12 cellular contexts compared by ENCODE assay signal in the genomic region with DNA sequence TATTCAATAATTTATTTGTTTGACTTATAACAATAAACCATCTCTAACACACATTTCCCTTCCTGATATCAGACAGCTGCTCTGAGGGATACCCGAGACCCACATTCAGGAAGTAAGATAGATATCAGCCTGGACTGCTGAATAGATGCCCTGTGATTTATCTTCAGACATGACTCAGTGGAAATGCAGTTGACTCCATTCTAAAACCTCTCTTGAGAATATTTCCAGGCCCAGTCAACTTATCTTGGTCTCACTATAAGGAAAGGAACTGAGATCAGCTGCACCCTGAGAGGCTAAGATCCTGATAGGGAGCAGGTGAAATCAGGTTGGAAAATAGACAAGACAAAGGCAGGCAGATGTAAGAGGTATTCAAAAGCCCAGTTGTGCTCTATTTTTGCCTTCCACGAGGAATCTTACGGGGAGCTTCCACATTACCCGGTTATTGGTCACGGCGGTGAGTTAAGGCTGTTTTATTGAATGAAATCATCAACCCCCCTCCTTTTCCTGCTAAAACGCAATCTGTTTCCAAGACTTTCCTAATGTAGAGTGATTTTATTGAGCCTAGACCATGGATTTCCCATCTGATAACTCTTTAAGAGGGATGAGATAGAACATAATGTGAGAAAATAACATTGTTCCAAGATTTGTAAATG. TPM values are rescaled to one million over a fixed set of nuclear protein-coding genes. Genes with fewer than 3 reads are reported as not detected.
A peak's percentile ranks its signal among the peaks of the same experiment; 100 is the strongest.
DNase-seq lines count a peak whose midpoint lies in the region; ATAC-seq, FAIRE-seq and TF ChIP-seq lines count a peak whose summit lies in the region.
"Had no signal": no experiment of that assay in that cellular context is flagged by ENCODE, and none has a peak within 500 bp of the region (broad histone marks: within the 10 kb centered on the region; RNA-seq: fewer than 3 reads in every experiment).

No MANE protein-coding gene starts in this region.

- H2AFZ ChIP-seq in Loucy (ENCODE audit: low read length) (no peak overlapping the region), K562 (ENCODE audit: low read depth, low read length) (no peak overlapping the region), keratinocyte (ENCODE audit: control insufficient read depth, low read length) (peak overlapping the region; percentile 4)

- POLR2A ChIA-PET in AG04450 (lab: Yijun Ruan, JAX) (interaction anchor here (0.5 to 1.3 kb wide), 8 partner anchors 11 to 501 kb away, joined by 3 to 6 read pairs (median 4); partner anchors contain the start of genes FLOT1 and VARS2), K562 (lab: Yijun Ruan, JAX) (interaction anchor here (0.6 to 1.4 kb wide), 14 partner anchors 16 to 1310 kb away, joined by 3 to 6 read pairs (median 3); partner anchors contain the start of gene IER3)

- no peak for TF ChIP-seq RAD21 in K562 (CRISPR knock-in tag; conservative IDR thresholded peaks at IDR 0.05 in 1 of 2, IDR thresholded peaks at IDR 0.05 in 1 of 2)

- WGBS in K562 (ENCODE audit: insufficient coverage, low coverage, missing lambda C conversion rate), result 9% methylated on average over 7 of the region's 7 CpGs
- 36 to 41% methylated on average over 6 to 7 of the region's 7 CpGs for WGBS in transverse colon (ENCODE audit: low coverage in 1 of 2), 2 donors

- intact Hi-C loops in K562 (cut with micrococcal nuclease), result loop anchor here (1.0 to 5.0 kb wide), 7 partner anchors 172 to 605 kb away; no protein-coding TSS in a partner anchor
- intact Hi-C loops in transverse colon (cut with DNase I; ENCODE audit: low total_unique reads), result loop anchor here (10.0 kb wide), 1 partner anchor 252 kb away; no protein-coding TSS in a partner anchor

- no peak overlapping the region; the same call in 1 of the 2 replicates for H3K4me3 ChIP-seq in AG04450 (ENCODE audit: low read depth, low read length)
- no peak overlapping the region for H3K4me3 ChIP-seq in Loucy (ENCODE audit: low read length, poor library complexity, severe bottlenecking)
- H3K4me3 ChIP-seq in K562, result no peak overlapping the region
- no peak overlapping the region for H3K4me3 ChIP-seq in keratinocyte (ENCODE audit: control insufficient read depth in 2 of 3, extremely low read depth in 1 of 3, insufficient read depth in 2 of 3, low read depth in 1 of 3, low read length in 3 of 3)
- H3K4me3 ChIP-seq in transverse colon, result no peak overlapping the region
- H3K4me3 ChIP-seq: stomach had no signal

- no TSS peak for BruUV-seq in K562 (replicated peaks; lab: Mats Ljungman, UMichigan)

- no peaks in the 10 kb centered on the region for H3K9me1 ChIP-seq in K562 (ENCODE audit: control insufficient read depth, insufficient read depth, low read length)
- H3K9me1 ChIP-seq in keratinocyte (ENCODE audit: control insufficient read depth, extremely low read depth, insufficient read depth, low read length), result no peaks in the 10 kb centered on the region

- H3K79me2 ChIP-seq in Loucy (ENCODE audit: insufficient read depth, low read length), result no peaks in the 10 kb centered on the region
- H3K79me2 ChIP-seq in K562 (ENCODE audit: control insufficient read depth, insufficient read depth, low read length), result no peaks in the 10 kb centered on the region
- H3K79me2 ChIP-seq in keratinocyte (ENCODE audit: control insufficient read depth, insufficient read depth, low read length), result no peaks in the 10 kb centered on the region

- TF ChIP-seq POLR2A in K562 (conservative IDR thresholded peaks at IDR 0.05) (no peak), transverse colon (IDR thresholded peaks at IDR 0.05) (no peak)

- DNase-seq in AG04450 (ENCODE audit: low read depth, low spot score) (peak; percentile 34), K562 (ENCODE audit: extremely low read depth in 1 of 4, low spot score in 3 of 4) (peak in 2 of 4 experiments; percentile 42 to 47), keratinocyte (ENCODE audit: low read depth, low spot score) (no peak), NCI-H446 (lab: John Stamatoyannopoulos, UW) (no peak), transverse colon (no peak)
- no peak for DNase-seq in activated CD4-positive, alpha-beta T cell treated with anti-CD3 and anti-CD28 coated beads for 48 hours

- H3K9me3 ChIP-seq in AG04450 (ENCODE audit: control insufficient read depth, insufficient read depth, low read length) (no peaks in the 10 kb centered on the region), Loucy (ENCODE audit: insufficient read depth, low read depth, low read length) (no peaks in the 10 kb centered on the region), K562 (replicated peaks; ENCODE audit: control insufficient read depth, insufficient read depth, low read depth, low read length) (no peaks in the 10 kb centered on the region), keratinocyte (ENCODE audit: control insufficient read depth, low read depth, low read length) (no peaks in the 10 kb centered on the region), transverse colon (no peaks in the 10 kb centered on the region)
- H3K9me3 ChIP-seq: stomach had no signal

- H4K20me1 ChIP-seq in Loucy (ENCODE audit: insufficient read depth, low read length, poor library complexity, severe bottlenecking) (no peaks in the 10 kb centered on the region), K562 (replicated peaks; ENCODE audit: control insufficient read depth, insufficient read depth, low read length) (no peaks in the 10 kb centered on the region), keratinocyte (ENCODE audit: control insufficient read depth, extremely low read depth, insufficient read depth, low read length) (no peaks in the 10 kb centered on the region)

- TF ChIP-seq EP300 in K562 (IDR thresholded peaks at IDR 0.05; ENCODE audit: low read length), result peak; percentile 57
- no peak for TF ChIP-seq EP300 in transverse colon (IDR thresholded peaks at IDR 0.05; ENCODE audit: low read depth)

- H3K27me3 ChIP-seq in AG04450 (ENCODE audit: control insufficient read depth, insufficient read depth, low read length), result no peaks in the 10 kb centered on the region
- H3K27me3 ChIP-seq in Loucy (ENCODE audit: insufficient read depth, low read length, poor library complexity, severe bottlenecking), result no peaks in the 10 kb centered on the region
- no peaks in the 10 kb centered on the region; a peak in 1 of 5 replicates for H3K27me3 ChIP-seq in K562 (ENCODE audit: control insufficient read depth in 2 of 2, insufficient read depth in 2 of 2, low read length in 2 of 2)
- H3K27me3 ChIP-seq in keratinocyte (ENCODE audit: control insufficient read depth, extremely low read depth, insufficient read depth, low read length), result no peaks in the 10 kb centered on the region
- peaks cover 10% of the 10 kb centered on the region for H3K27me3 ChIP-seq in transverse colon

- in situ Hi-C loops in K562 (cut with MboI), result loop anchor here (5.0 to 10.0 kb wide), 2 partner anchors 412 to 605 kb away; partner anchors contain the start of gene DHX16
- in situ Hi-C loops in transverse colon (cut with MboI; ENCODE audit: low pct_ligation_motif_present in 1 of 4, low pct_unique_long_range_greater_than_20kb in 1 of 4, low sequenced_read_pairs in 3 of 4), result loop anchor here in 1 of 4 donors (10.0 to 25.0 kb wide), 2 partner anchors 262 to 625 kb away; no protein-coding TSS in a partner anchor

- H3K36me3 ChIP-seq in Loucy (ENCODE audit: insufficient read depth, low read length), result no peaks in the 10 kb centered on the region
- H3K36me3 ChIP-seq in K562 (ENCODE audit: control insufficient read depth, insufficient read depth, low read length), result no peaks in the 10 kb centered on the region
- no peaks in the 10 kb centered on the region for H3K36me3 ChIP-seq in keratinocyte (ENCODE audit: control insufficient read depth in 2 of 2, extremely low read depth in 1 of 2, insufficient read depth in 2 of 2, low read length in 2 of 2)
- H3K36me3 ChIP-seq in transverse colon, result no peaks in the 10 kb centered on the region
- H3K36me3 ChIP-seq: stomach had no signal

- TF ChIP-seq CTCF in AG04450 (IDR thresholded peaks at IDR 0.05; ENCODE audit: low read depth, low read length) (no peak), Loucy (conservative IDR thresholded peaks at IDR 0.05; ENCODE audit: low read length) (no peak), K562 (IDR thresholded peaks at IDR 0.05 in 2 of 3, conservative IDR thresholded peaks at IDR 0.05 in 1 of 3; ENCODE audit: insufficient read depth in 2 of 3, low read depth in 1 of 3, low read length in 3 of 3) (no peak), keratinocyte (optimal IDR thresholded peaks at IDR 0.05 in 1 of 3, IDR thresholded peaks at IDR 0.05 in 1 of 3, conservative IDR thresholded peaks at IDR 0.05 in 1 of 3; ENCODE audit: extremely low read depth in 1 of 3, insufficient read depth in 2 of 3, low read length in 3 of 3) (no peak), transverse colon (IDR thresholded peaks at IDR 0.05) (no peak)

- CTCF ChIA-PET in AG04450 (lab: Charles Lee) (interaction anchor here (0.6 to 9.9 kb wide), 78 partner anchors 8 to 676 kb away, joined by 3 to 183 read pairs (median 4); partner anchors contain the start of genes DDR1, DHX16, GTF2H4 and MUCL3), K562 (lab: Yijun Ruan, JAX; ENCODE audit: low intra/inter-chr PET ratio) (interaction anchor here (0.7 to 2.4 kb wide), 9 partner anchors 18 to 605 kb away, joined by 3 to 16 read pairs (median 5); partner anchors contain the start of gene VARS2)

- dilution Hi-C loops in keratinocyte (cut with MboI; ENCODE audit: extremely low pct_ligation_motif_present, low sequenced_read_pairs), result no loop called here

- H3K27ac ChIP-seq in AG04450 (ENCODE audit: low read depth, low read length), result no peak overlapping the region
- no peak overlapping the region for H3K27ac ChIP-seq in K562 (ENCODE audit: extremely low read depth, low read depth, low read length)
- peak overlapping the region; percentile 29 for H3K27ac ChIP-seq in keratinocyte (ENCODE audit: control insufficient read depth, insufficient read depth, low read length)
- peak overlapping the region in 1 of 4 donors; percentile 7 for H3K27ac ChIP-seq in transverse colon

- no peaks in the 10 kb centered on the region for H3K9me2 ChIP-seq in Loucy (replicated peaks; ENCODE audit: low read depth, low read length)

- H3K4me1 ChIP-seq in Loucy (ENCODE audit: insufficient read depth, low read length, poor library complexity, severe bottlenecking) (peaks cover 10% of the 10 kb centered on the region), K562 (replicated peaks in 1 of 2; ENCODE audit: control insufficient read depth in 2 of 2, insufficient read depth in 2 of 2, low read length in 2 of 2) (peaks cover 8 to 20% of the 10 kb centered on the region in 2 experiments), keratinocyte (ENCODE audit: control insufficient read depth, extremely low read depth, insufficient read depth, low read length) (peaks cover 17% of the 10 kb centered on the region), transverse colon (peaks cover 0 to 18% (median 0%) of the 10 kb centered on the region in 4 donors)

- no peaks in the 10 kb centered on the region for H3F3A ChIP-seq in Loucy (ENCODE audit: low read depth)

- H3K4me2 ChIP-seq in Loucy (ENCODE audit: low read depth, low read length, poor library complexity, severe bottlenecking) (peak overlapping the region; percentile 3), K562 (ENCODE audit: insufficient read depth, low read length) (peak overlapping the region; percentile 4; the same call in 1 of the 2 replicates), keratinocyte (ENCODE audit: control insufficient read depth, extremely low read depth, insufficient read depth, low read depth, low read length) (peak overlapping the region; percentile 51)

- FAIRE-seq in K562 (lab: Jason Lieb, UNC) (peak; percentile 48), keratinocyte (lab: Jason Lieb, UNC) (peak; percentile 44)

- H3K9ac ChIP-seq in Loucy (ENCODE audit: low read depth, low read length, poor library complexity, severe bottlenecking), result no peak overlapping the region
- H3K9ac ChIP-seq in K562 (ENCODE audit: insufficient read depth in 1 of 2, low read depth in 2 of 2, low read length in 2 of 2), result no peak overlapping the region
- H3K9ac ChIP-seq in keratinocyte (ENCODE audit: control insufficient read depth, extremely low read depth, insufficient read depth, low read length), result no peak overlapping the region

- ATAC-seq in K562 (peak; percentile 7; the same call in 1 of the 3 replicates), GM21367 (IDR thresholded peaks at IDR 0.05; ENCODE audit: unreplicated experiment) (no peak)

RNA-seq across cellular contexts. Expression of gene C6orf15, which starts 25.5 kb away (rescaled TPM):
- polyA plus RNA-seq in AG04450 (2011; rRNA removed), result not detected in 2 replicates
- not detected in 2 replicates for polyA minus RNA-seq in AG04450 (2011; rRNA and poly(A)+ RNA removed)
- total RNA-seq in K562 (2011; cell fraction: chromatin; rRNA removed; ENCODE audit: low replicate concordance), result not detected in 2 replicates
- total RNA-seq in K562 (2011; cell fraction: nucleolus; rRNA removed), result not detected in 2 replicates
- not detected in 2 replicates for total RNA-seq in K562 (2011; cell fraction: nucleoplasm; rRNA removed)
- not detected in 2 replicates for total RNA-seq in K562 (2014; rRNA removed)
- not detected in 2 replicates for total RNA-seq in K562 (2014; rRNA removed; fragmentation: Illumina TruSeq; extraction: Trizol)
- total RNA-seq in K562 (2015; rRNA removed; fragmentation: Illumina TruSeq; extraction: Trizol), result not detected in 2 replicates
- total RNA-seq in K562 (2021), result not detected in 2 replicates
- not detected in 2 replicates for polyA plus RNA-seq in K562 (2011; rRNA removed)
- not detected in 2 replicates for polyA plus RNA-seq in K562 (2011; cell fraction: cytosol; rRNA removed)
- polyA plus RNA-seq in K562 (2011; cell fraction: nucleus; rRNA removed), result not detected in 2 replicates
- polyA plus RNA-seq in K562 (2012), result not detected in 2 replicates
- not detected in 2 replicates for polyA plus RNA-seq in K562 (2014; fragmentation: Illumina TruSeq; extraction: Trizol)
- polyA plus RNA-seq in K562 (2014; fragmentation: Nextera tagmentation; extraction: Ambion mirVana), result not detected
- not detected in 2 replicates for polyA plus RNA-seq in K562 (2014; rRNA removed)
- not detected in 2 replicates for polyA minus RNA-seq in K562 (2011; rRNA and poly(A)+ RNA removed)
- not detected in 2 replicates for polyA minus RNA-seq in K562 (2011; cell fraction: cytosol; rRNA and poly(A)+ RNA removed)
- polyA minus RNA-seq in K562 (2011; cell fraction: nucleus; rRNA and poly(A)+ RNA removed), result not detected in 2 replicates
- polyA plus RNA-seq in keratinocyte, result 0.08 to 0.35 TPM (median 0.30 TPM) in 3 replicates
- 3.8 TPM for polyA plus RNA-seq in keratinocyte (2011; ENCODE audit: low read depth)
- 0.36 and 0.79 TPM in 2 replicates for polyA plus RNA-seq in keratinocyte (2011; cell fraction: cytosol; rRNA removed)
- 1.1 and 1.9 TPM in 2 replicates for polyA plus RNA-seq in keratinocyte (2011; cell fraction: nucleus; rRNA removed)
- polyA plus RNA-seq in keratinocyte (2012; ENCODE audit: low replicate concordance), result 0.39 and 17.1 TPM in 2 replicates
- polyA minus RNA-seq in keratinocyte, result not detected in 3 replicates
- not detected for polyA minus RNA-seq in keratinocyte (2011; cell fraction: cytosol; rRNA and poly(A)+ RNA removed)
- 1.2 TPM in 1 of 2 replicates, not detected in the other for polyA minus RNA-seq in keratinocyte (2011; cell fraction: nucleus; rRNA and poly(A)+ RNA removed)
- total RNA-seq in transverse colon, result not detected
- total RNA-seq: activated CD4-positive, alpha-beta memory T cell treated with anti-CD3 and anti-CD28 coated beads, Interleukin-2, amount 10 ng/mL, durations not matched to agents 7 days and 5 days; activated naive CD8-positive, alpha-beta T cell treated with anti-CD3 and anti-CD28 coated beads, Interleukin-2, amount 10 ng/mL, durations not matched to agents 7 days and 5 days; stomach had no signal
- polyA plus RNA-seq: BJ, stomach had no signal

RNA-seq across cellular contexts. Expression of gene PSORS1C1, which starts 27.7 kb away (rescaled TPM):
- 0.94 and 1.6 TPM in 2 replicates for polyA plus RNA-seq in AG04450 (2011; rRNA removed)
- 2.2 and 4.2 TPM in 2 replicates for polyA minus RNA-seq in AG04450 (2011; rRNA and poly(A)+ RNA removed)
- total RNA-seq in K562 (2011; cell fraction: chromatin; rRNA removed; ENCODE audit: low replicate concordance), result 0.49 TPM in 1 of 2 replicates, not detected in the other
- total RNA-seq in K562 (2011; cell fraction: nucleolus; rRNA removed), result 0.39 and 1.2 TPM in 2 replicates
- total RNA-seq in K562 (2011; cell fraction: nucleoplasm; rRNA removed), result 0.53 TPM in 1 of 2 replicates, not detected in the other
- total RNA-seq in K562 (2014; rRNA removed), result not detected in 2 replicates
- not detected in 2 replicates for total RNA-seq in K562 (2014; rRNA removed; fragmentation: Illumina TruSeq; extraction: Trizol)
- total RNA-seq in K562 (2015; rRNA removed; fragmentation: Illumina TruSeq; extraction: Trizol), result not detected in 2 replicates
- not detected in 2 replicates for total RNA-seq in K562 (2021)
- 0.14 TPM in 1 of 2 replicates, not detected in the other for polyA plus RNA-seq in K562 (2011; rRNA removed)
- 0.10 TPM in 1 of 2 replicates, not detected in the other for polyA plus RNA-seq in K562 (2011; cell fraction: cytosol; rRNA removed)
- polyA plus RNA-seq in K562 (2011; cell fraction: nucleus; rRNA removed), result 0.39 and 0.75 TPM in 2 replicates
- 0.14 and 0.34 TPM in 2 replicates for polyA plus RNA-seq in K562 (2012)
- polyA plus RNA-seq in K562 (2014; fragmentation: Illumina TruSeq; extraction: Trizol), result not detected in 2 replicates
- under 1 TPM in 1 of 2 experiments, not detected in 1; 0.11 TPM for polyA plus RNA-seq in K562 (2014; fragmentation: Nextera tagmentation; extraction: Ambion mirVana)
- polyA plus RNA-seq in K562 (2014; rRNA removed), result 0.27 TPM in 1 of 2 replicates, not detected in the other
- not detected in 2 replicates for polyA minus RNA-seq in K562 (2011; rRNA and poly(A)+ RNA removed)
- not detected in 2 replicates for polyA minus RNA-seq in K562 (2011; cell fraction: cytosol; rRNA and poly(A)+ RNA removed)
- not detected in 2 replicates for polyA minus RNA-seq in K562 (2011; cell fraction: nucleus; rRNA and poly(A)+ RNA removed)
- 3.6 to 9.4 TPM (median 5.7 TPM) in 3 replicates for polyA plus RNA-seq in keratinocyte
- 14.3 TPM for polyA plus RNA-seq in keratinocyte (2011; ENCODE audit: low read depth)
- polyA plus RNA-seq in keratinocyte (2011; cell fraction: cytosol; rRNA removed), result 6.9 and 9.2 TPM in 2 replicates
- 15.8 and 28.1 TPM in 2 replicates for polyA plus RNA-seq in keratinocyte (2011; cell fraction: nucleus; rRNA removed)
- 6.0 and 34.2 TPM in 2 replicates for polyA plus RNA-seq in keratinocyte (2012; ENCODE audit: low replicate concordance)
- 7.4 to 41.0 TPM (median 10.7 TPM) in 3 replicates for polyA minus RNA-seq in keratinocyte
- not detected for polyA minus RNA-seq in keratinocyte (2011; cell fraction: cytosol; rRNA and poly(A)+ RNA removed)
- polyA minus RNA-seq in keratinocyte (2011; cell fraction: nucleus; rRNA and poly(A)+ RNA removed), result 6.0 and 6.8 TPM in 2 replicates
- total RNA-seq in transverse colon, result 10 to 100 TPM in 2 of 4 donors, 1 to 10 TPM in 2; 8.8 to 19.0 (median 13.4) TPM
- total RNA-seq: activated CD4-positive, alpha-beta memory T cell treated with anti-CD3 and anti-CD28 coated beads, Interleukin-2, amount 10 ng/mL, durations not matched to agents 7 days and 5 days; activated naive CD8-positive, alpha-beta T cell treated with anti-CD3 and anti-CD28 coated beads, Interleukin-2, amount 10 ng/mL, durations not matched to agents 7 days and 5 days had no signal

RNA-seq across cellular contexts. Expression of gene CDSN, which starts 33.3 kb away (rescaled TPM):
- not detected in 2 replicates for polyA plus RNA-seq in AG04450 (2011; rRNA removed)
- polyA minus RNA-seq in AG04450 (2011; rRNA and poly(A)+ RNA removed), result not detected in 2 replicates
- not detected in 2 replicates for total RNA-seq in K562 (2011; cell fraction: chromatin; rRNA removed; ENCODE audit: low replicate concordance)
- not detected in 2 replicates for total RNA-seq in K562 (2011; cell fraction: nucleolus; rRNA removed)
- total RNA-seq in K562 (2011; cell fraction: nucleoplasm; rRNA removed), result not detected in 2 replicates
- total RNA-seq in K562 (2014; rRNA removed), result not detected in 2 replicates
- total RNA-seq in K562 (2014; rRNA removed; fragmentation: Illumina TruSeq; extraction: Trizol), result not detected in 2 replicates
- total RNA-seq in K562 (2015; rRNA removed; fragmentation: Illumina TruSeq; extraction: Trizol), result not detected in 2 replicates
- total RNA-seq in K562 (2021), result not detected in 2 replicates
- polyA plus RNA-seq in K562 (2011; rRNA removed), result not detected in 2 replicates
- not detected in 2 replicates for polyA plus RNA-seq in K562 (2011; cell fraction: cytosol; rRNA removed)
- not detected in 2 replicates for polyA plus RNA-seq in K562 (2011; cell fraction: nucleus; rRNA removed)
- not detected in 2 replicates for polyA plus RNA-seq in K562 (2012)
- not detected in 2 replicates for polyA plus RNA-seq in K562 (2014; fragmentation: Illumina TruSeq; extraction: Trizol)
- not detected for polyA plus RNA-seq in K562 (2014; fragmentation: Nextera tagmentation; extraction: Ambion mirVana)
- not detected in 2 replicates for polyA plus RNA-seq in K562 (2014; rRNA removed)
- polyA minus RNA-seq in K562 (2011; rRNA and poly(A)+ RNA removed), result not detected in 2 replicates
- polyA minus RNA-seq in K562 (2011; cell fraction: cytosol; rRNA and poly(A)+ RNA removed), result not detected in 2 replicates
- polyA minus RNA-seq in K562 (2011; cell fraction: nucleus; rRNA and poly(A)+ RNA removed), result not detected in 2 replicates
- polyA plus RNA-seq in keratinocyte, result 4.0 to 8.3 TPM (median 5.0 TPM) in 3 replicates
- 128 TPM for polyA plus RNA-seq in keratinocyte (2011; ENCODE audit: low read depth)
- polyA plus RNA-seq in keratinocyte (2011; cell fraction: cytosol; rRNA removed), result 3.6 and 7.7 TPM in 2 replicates
- 22.1 and 37.1 TPM in 2 replicates for polyA plus RNA-seq in keratinocyte (2011; cell fraction: nucleus; rRNA removed)
- polyA plus RNA-seq in keratinocyte (2012; ENCODE audit: low replicate concordance), result 10.7 and 646 TPM in 2 replicates
- 4.0 to 15.3 TPM (median 5.6 TPM) in 3 replicates for polyA minus RNA-seq in keratinocyte
- polyA minus RNA-seq in keratinocyte (2011; cell fraction: cytosol; rRNA and poly(A)+ RNA removed), result 7.5 TPM
- polyA minus RNA-seq in keratinocyte (2011; cell fraction: nucleus; rRNA and poly(A)+ RNA removed), result 21.0 and 31.2 TPM in 2 replicates
- total RNA-seq in transverse colon, result not detected
- total RNA-seq: activated CD4-positive, alpha-beta memory T cell treated with anti-CD3 and anti-CD28 coated beads, Interleukin-2, amount 10 ng/mL, durations not matched to agents 7 days and 5 days; activated naive CD8-positive, alpha-beta T cell treated with anti-CD3 and anti-CD28 coated beads, Interleukin-2, amount 10 ng/mL, durations not matched to agents 7 days and 5 days; stomach had no signal
- polyA plus RNA-seq: BJ had no signal

RNA-seq across cellular contexts. Expression of gene PSORS1C2, which starts 52.0 kb away (rescaled TPM):
- polyA plus RNA-seq in AG04450 (2011; rRNA removed) (not detected in 2 replicates), K562 (2011; rRNA removed) (not detected in 2 replicates), K562 (2014; fragmentation: Illumina TruSeq; extraction: Trizol) (not detected in 2 replicates), K562 (2014; fragmentation: Nextera tagmentation; extraction: Ambion mirVana) (not detected), K562 (2014; rRNA removed) (not detected in 2 replicates), keratinocyte (not detected in 3 replicates)
- not detected in 2 replicates for polyA minus RNA-seq in AG04450 (2011; rRNA and poly(A)+ RNA removed)
- not detected in 2 replicates for total RNA-seq in K562 (2011; cell fraction: chromatin; rRNA removed; ENCODE audit: low replicate concordance)
- not detected in 2 replicates for total RNA-seq in K562 (2011; cell fraction: nucleolus; rRNA removed)
- total RNA-seq in K562 (2011; cell fraction: nucleoplasm; rRNA removed), result not detected in 2 replicates
- total RNA-seq in K562 (2014; rRNA removed) (not detected in 2 replicates), K562 (2014; rRNA removed; fragmentation: Illumina TruSeq; extraction: Trizol) (not detected in 2 replicates), K562 (2015; rRNA removed; fragmentation: Illumina TruSeq; extraction: Trizol) (not detected in 2 replicates), K562 (2021) (not detected in 2 replicates), transverse colon (not detected)
- not detected in 2 replicates for polyA plus RNA-seq in K562 (2011; cell fraction: cytosol; rRNA removed)
- polyA plus RNA-seq in K562 (2011; cell fraction: nucleus; rRNA removed), result not detected in 2 replicates
- 0.07 TPM in 1 of 2 replicates, not detected in the other for polyA plus RNA-seq in K562 (2012)
- polyA minus RNA-seq in K562 (2011; rRNA and poly(A)+ RNA removed), result not detected in 2 replicates
- polyA minus RNA-seq in K562 (2011; cell fraction: cytosol; rRNA and poly(A)+ RNA removed), result not detected in 2 replicates
- not detected in 2 replicates for polyA minus RNA-seq in K562 (2011; cell fraction: nucleus; rRNA and poly(A)+ RNA removed)
- polyA plus RNA-seq in keratinocyte (2011; ENCODE audit: low read depth), result 1.9 TPM
- not detected in 2 replicates for polyA plus RNA-seq in keratinocyte (2011; cell fraction: cytosol; rRNA removed)
- polyA plus RNA-seq in keratinocyte (2011; cell fraction: nucleus; rRNA removed), result 0.12 TPM in 1 of 2 replicates, not detected in the other
- 0.31 and 15.8 TPM in 2 replicates for polyA plus RNA-seq in keratinocyte (2012; ENCODE audit: low replicate concordance)
- not detected in 3 replicates for polyA minus RNA-seq in keratinocyte
- not detected for polyA minus RNA-seq in keratinocyte (2011; cell fraction: cytosol; rRNA and poly(A)+ RNA removed)
- not detected in 2 replicates for polyA minus RNA-seq in keratinocyte (2011; cell fraction: nucleus; rRNA and poly(A)+ RNA removed)
- total RNA-seq: activated CD4-positive, alpha-beta memory T cell treated with anti-CD3 and anti-CD28 coated beads, Interleukin-2, amount 10 ng/mL, durations not matched to agents 7 days and 5 days; activated naive CD8-positive, alpha-beta T cell treated with anti-CD3 and anti-CD28 coated beads, Interleukin-2, amount 10 ng/mL, durations not matched to agents 7 days and 5 days had no signal
- polyA plus RNA-seq: BJ had no signal
